In genomic region chr4:149738156-149738555, GRCh38 we compare ENCODE assay signal across 3 cellular contexts.
TF ChIP-seq lines count a peak whose summit lies in the region.

No MANE protein-coding gene starts in this region.

TF ChIP-seq in GM23338, 12 proteins besides CTCF, POLR2A, EP300 and RAD21 (continued from another document and continues in another):
- TF ChIP-seq ZNF462 (CRISPR knock-in tag; IDR thresholded peaks at IDR 0.05) (no peak), STAT1 (IDR thresholded peaks at IDR 0.05; ENCODE audit: unreplicated experiment) (no peak), ZNF114 (CRISPR knock-in tag; IDR thresholded peaks at IDR 0.05) (no peak), NANOG (IDR thresholded peaks at IDR 0.05; ENCODE audit: borderline replicate concordance) (no peak), ETS1 (IDR thresholded peaks at IDR 0.05) (no peak)

TF ChIP-seq in IMR-90, 13 proteins besides CTCF, POLR2A, EP300 and RAD21:
- TF ChIP-seq USF2 (IDR thresholded peaks at IDR 0.05; ENCODE audit: low read depth, low read length) (no peak), MAFK (IDR thresholded peaks at IDR 0.05; ENCODE audit: low read depth, low read length) (peak; percentile 73)

TF ChIP-seq in WTC11, 78 proteins besides CTCF, POLR2A, EP300 and RAD21:
- TF ChIP-seq, protein P1, sequence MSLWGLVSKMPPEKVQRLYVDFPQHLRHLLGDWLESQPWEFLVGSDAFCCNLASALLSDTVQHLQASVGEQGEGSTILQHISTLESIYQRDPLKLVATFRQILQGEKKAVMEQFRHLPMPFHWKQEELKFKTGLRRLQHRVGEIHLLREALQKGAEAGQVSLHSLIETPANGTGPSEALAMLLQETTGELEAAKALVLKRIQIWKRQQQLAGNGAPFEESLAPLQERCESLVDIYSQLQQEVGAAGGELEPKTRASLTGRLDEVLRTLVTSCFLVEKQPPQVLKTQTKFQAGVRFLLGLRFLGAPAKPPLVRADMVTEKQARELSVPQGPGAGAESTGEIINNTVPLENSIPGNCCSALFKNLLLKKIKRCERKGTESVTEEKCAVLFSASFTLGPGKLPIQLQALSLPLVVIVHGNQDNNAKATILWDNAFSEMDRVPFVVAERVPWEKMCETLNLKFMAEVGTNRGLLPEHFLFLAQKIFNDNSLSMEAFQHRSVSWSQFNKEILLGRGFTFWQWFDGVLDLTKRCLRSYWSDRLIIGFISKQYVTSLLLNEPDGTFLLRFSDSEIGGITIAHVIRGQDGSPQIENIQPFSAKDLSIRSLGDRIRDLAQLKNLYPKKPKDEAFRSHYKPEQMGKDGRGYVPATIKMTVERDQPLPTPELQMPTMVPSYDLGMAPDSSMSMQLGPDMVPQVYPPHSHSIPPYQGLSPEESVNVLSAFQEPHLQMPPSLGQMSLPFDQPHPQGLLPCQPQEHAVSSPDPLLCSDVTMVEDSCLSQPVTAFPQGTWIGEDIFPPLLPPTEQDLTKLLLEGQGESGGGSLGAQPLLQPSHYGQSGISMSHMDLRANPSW (CRISPR knock-in tag; conservative IDR thresholded peaks at IDR 0.05; ENCODE audit: low read depth) = no peak
- no peak for TF ChIP-seq PRRX2 (CRISPR knock-in tag; IDR thresholded peaks at IDR 0.05)
